Comparison of ENCODE assay signal across 8 cellular contexts in genomic region chr21:44927587-44928461, GRCh38. TPM values are rescaled to one million over a fixed set of nuclear protein-coding genes. Genes with fewer than 3 reads are reported as not detected.
DNase-seq lines count a peak whose midpoint lies in the region; ATAC-seq and TF ChIP-seq lines count a peak whose summit lies in the region.

No MANE protein-coding gene starts in this region.

- H3K27me3 ChIP-seq in NT2/D1 (ENCODE audit: insufficient read depth, insufficient read length) (peaks cover 55% of the 10 kb centered on the region), vagina (peaks cover 5% of the 10 kb centered on the region), ascending aorta (peaks cover 12% of the 10 kb centered on the region)

- peak; percentile 36 for DNase-seq in NT2/D1 (ENCODE audit: low read depth, low spot score)
- peak; percentile 84 for DNase-seq in activated T-cell treated with anti-CD3 and anti-CD28 coated beads for 24 hours (ENCODE audit: low read depth)
- DNase-seq in fibroblast of peridontal ligament (ENCODE audit: extremely low read depth): peak; percentile 44
- no peak for DNase-seq in retinal pigment epithelial cell (ENCODE audit: low read depth)
- DNase-seq in vagina (ENCODE audit: extremely low spot score in 2 of 2): no peak
- DNase-seq in ascending aorta (ENCODE audit: low spot score in 2 of 2): no peak

- TF ChIP-seq CTCF in retinal pigment epithelial cell (conservative IDR thresholded peaks at IDR 0.05; ENCODE audit: low read depth, low read length): peak; percentile 11
- no peak for TF ChIP-seq CTCF in vagina (IDR thresholded peaks at IDR 0.05)
- no peak for TF ChIP-seq CTCF in ascending aorta (IDR thresholded peaks at IDR 0.05)

- H3K36me3 ChIP-seq in NT2/D1 (ENCODE audit: insufficient read depth, insufficient read length, low read length) (no peaks in the 10 kb centered on the region), vagina (no peaks in the 10 kb centered on the region), ascending aorta (no peaks in the 10 kb centered on the region)

- in situ Hi-C loops in GM18951 (cut with MboI; ENCODE audit: low sequenced_read_pairs, unreplicated experiment): no loop called here

- intact Hi-C loops in vagina (cut with DNase I): no loop called here
- intact Hi-C loops in ascending aorta (cut with DNase I): no loop called here

- H3K4me1 ChIP-seq in NT2/D1 (ENCODE audit: insufficient read depth, insufficient read length) (peaks cover 38% of the 10 kb centered on the region), vagina (peaks cover 28% of the 10 kb centered on the region), ascending aorta (peaks cover 17 to 30% of the 10 kb centered on the region in 2 donors)

- H3K9me3 ChIP-seq in NT2/D1 (ENCODE audit: insufficient read depth, low read length) (no peaks in the 10 kb centered on the region), vagina (no peaks in the 10 kb centered on the region), ascending aorta (no peaks in the 10 kb centered on the region)

- peak overlapping the region; percentile 73 for H3K9ac ChIP-seq in NT2/D1 (ENCODE audit: insufficient read length, low read depth)

- peak; percentile 66 for TF ChIP-seq POLR2A in GM18951 (IDR thresholded peaks at IDR 0.05; ENCODE audit: extremely low read depth, insufficient read depth, insufficient read length)
- no peak for TF ChIP-seq POLR2A in vagina (IDR thresholded peaks at IDR 0.05)

- ATAC-seq in GM19023 (IDR thresholded peaks at IDR 0.05; ENCODE audit: unreplicated experiment): no peak

- H3K27ac ChIP-seq in vagina: no peak overlapping the region
- no peak overlapping the region for H3K27ac ChIP-seq in ascending aorta

- peak overlapping the region; percentile 25 for H3K4me3 ChIP-seq in NT2/D1 (ENCODE audit: insufficient read length, low read depth)
- no peak overlapping the region for H3K4me3 ChIP-seq in retinal pigment epithelial cell (ENCODE audit: low read length)
- H3K4me3 ChIP-seq in vagina: no peak overlapping the region
- H3K4me3 ChIP-seq in ascending aorta: peak overlapping the region in 1 of 2 donors; percentile 6

RNA-seq across cellular contexts. Expression of gene ITGB2, which starts 7.1 kb away (rescaled TPM):
- total RNA-seq in vagina (35.1 TPM), ascending aorta (65.5 TPM)

RNA-seq across cellular contexts. Expression of gene SLX9, which starts 12.0 kb away (rescaled TPM):
- 8.3 TPM for total RNA-seq in vagina
- 0.75 TPM for total RNA-seq in ascending aorta

RNA-seq across cellular contexts. Expression of gene PTTG1IP, which starts 54.3 kb away (rescaled TPM):
- total RNA-seq in vagina (165 TPM), ascending aorta (468 TPM)

Comparison
In these comparisons a context has a peak if more than half of its experiments do, and no peak if none do; other contexts are left out.
1. DNase-seq: peak in NT2/D1 (single experiment), activated T-cell treated with anti-CD3 and anti-CD28 coated beads for 24 hours (single experiment) and fibroblast of peridontal ligament (single experiment); none in retinal pigment epithelial cell (single experiment), vagina (0 of 2) and ascending aorta (0 of 2).